ENCODE assay signal across 9 cellular contexts in the genomic region with DNA sequence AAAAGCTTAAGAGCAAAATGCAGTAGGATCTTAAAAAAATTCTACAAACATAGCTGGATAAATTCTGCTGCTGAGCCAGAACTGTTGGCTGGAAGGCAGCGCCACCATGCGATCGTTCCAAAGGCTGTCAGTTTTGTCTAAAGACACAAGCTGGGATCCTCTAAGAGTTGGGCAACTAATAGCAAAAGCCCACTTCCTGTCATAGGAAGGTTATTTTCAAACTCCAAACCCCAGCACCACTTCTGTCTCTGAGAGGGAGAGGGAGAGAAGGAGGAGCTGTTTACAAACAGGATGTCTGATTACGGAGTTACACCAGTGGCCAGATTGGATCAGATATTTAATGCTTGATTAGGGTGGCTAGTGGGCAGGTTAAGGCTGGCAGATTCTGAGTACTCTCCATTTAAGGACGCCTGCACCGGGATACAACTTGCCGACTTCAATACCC. TPM values are rescaled to one million over a fixed set of nuclear protein-coding genes. Genes with fewer than 3 reads are reported as not detected.
DNase-seq lines count a peak whose midpoint lies in the region; ATAC-seq, FAIRE-seq and TF ChIP-seq lines count a peak whose summit lies in the region.
"Had no signal": no experiment of that assay in that cellular context is flagged by ENCODE, and none has a peak within 500 bp of the region (broad histone marks: within the 10 kb centered on the region; RNA-seq: fewer than 3 reads in every experiment).

No MANE protein-coding gene starts in this region.

- H3K4me3 ChIP-seq in A673 (ENCODE audit: low read depth, low read length, poor library complexity, severe bottlenecking), result peak overlapping the region; percentile 9

- peak; percentile 70 for FAIRE-seq in GM18507 (lab: Jason Lieb, UNC)
- FAIRE-seq: colon had no signal

- no peaks in the 10 kb centered on the region for H3K27me3 ChIP-seq in A673 (replicated peaks; ENCODE audit: insufficient read depth, low read depth, low read length, poor library complexity)

- no peaks in the 10 kb centered on the region for H3K36me3 ChIP-seq in A673 (ENCODE audit: insufficient read depth, low read length, poor library complexity, severe bottlenecking)

- H3K9me3 ChIP-seq in A673 (ENCODE audit: low read depth, low read length, poor library complexity, severe bottlenecking), result no peaks in the 10 kb centered on the region

- no TSS peak for BruUV-seq in A673 (replicated peaks; lab: Mats Ljungman, UMichigan)

- CTCF ChIA-PET in A673 (lab: Charles Lee), result no interaction called here

- DNase-seq in A673 (ENCODE audit: low spot score) (peak; percentile 73), GM18507 (ENCODE audit: extremely low spot score, insufficient read length, low read depth) (peak; percentile 14), NOMO-1 (lab: John Stamatoyannopoulos, UW; ENCODE audit: unreplicated experiment in 2 of 2) (peak; percentile 54 to 85), amygdala (lab: John Stamatoyannopoulos, UW) (peak in 32 of 56 donors; percentile 4 to 63 (median 22)), hepatic stellate cell (ENCODE audit: low spot score) (peak; percentile 50), renal cortical epithelial cell (ENCODE audit: low read depth) (peak; percentile 79), NCI-H2029 treated with DMSO at 0.1 percent for 48 hours (lab: John Stamatoyannopoulos, UW) (no peak)

- POLR2A ChIA-PET in A673 (lab: Charles Lee; ENCODE audit: low non-redundant PET), result no interaction called here

- peak; percentile 79 for TF ChIP-seq CTCF in A673 (conservative IDR thresholded peaks at IDR 0.05; ENCODE audit: low read depth, low read length)

- H3K4me1 ChIP-seq in A673 (ENCODE audit: insufficient read depth, low read length, poor library complexity, severe bottlenecking), result peaks cover 3% of the 10 kb centered on the region

- no peak overlapping the region for H3K27ac ChIP-seq in A673 (ENCODE audit: low read depth, low read length, poor library complexity, severe bottlenecking)

- ATAC-seq in GM18498 (IDR thresholded peaks at IDR 0.05; ENCODE audit: unreplicated experiment), result no peak

- intact Hi-C loops in A673 (cut with micrococcal nuclease; ENCODE audit: unreplicated experiment), result no loop called here

RNA-seq across cellular contexts. Expression of gene EIF4E3, which starts 44.0 kb away (rescaled TPM):
- 3.1 and 4.6 TPM in 2 replicates for total RNA-seq in A673 (2021)
- 3.5 and 7.5 TPM in 2 replicates for total RNA-seq in renal cortical epithelial cell
